In the genomic region with DNA sequence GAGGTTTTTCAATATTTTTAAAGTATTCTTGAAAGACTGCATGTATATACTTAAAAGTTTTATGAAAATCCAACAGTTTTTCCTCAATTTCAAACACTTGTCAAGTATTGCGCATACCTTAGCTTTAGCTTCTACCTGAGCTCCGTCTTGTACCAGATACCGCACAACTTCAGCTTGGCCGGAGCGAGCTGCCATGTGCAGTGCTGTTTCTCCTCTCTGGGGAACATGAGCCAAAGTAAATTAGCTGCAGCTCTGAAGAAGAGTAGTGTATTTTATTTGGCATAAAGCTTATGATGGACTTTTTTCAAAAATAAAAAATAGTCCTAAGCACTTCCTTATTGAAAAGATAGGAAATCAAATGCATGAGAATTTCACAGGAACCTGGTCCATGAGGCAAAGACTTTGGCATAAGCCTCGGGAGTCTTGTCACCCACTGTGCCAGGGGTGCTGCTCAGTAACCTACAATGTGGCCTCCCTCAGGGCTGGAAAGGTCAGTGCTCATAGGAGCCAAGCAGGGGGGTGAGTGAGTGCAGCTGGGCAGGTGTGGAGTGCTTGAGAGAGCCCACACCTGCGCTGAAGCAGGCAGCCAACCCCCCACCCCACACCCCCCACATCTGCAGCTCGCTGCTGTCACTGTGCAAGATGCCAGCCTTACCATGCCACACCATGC, we compare ENCODE assay signal across 17 cellular contexts.
DNase-seq lines count a peak whose midpoint lies in the region; ATAC-seq and TF ChIP-seq lines count a peak whose summit lies in the region.
"Had no signal": no experiment of that assay in that cellular context is flagged by ENCODE, and none has a peak within 500 bp of the region (broad histone marks: within the 10 kb centered on the region; RNA-seq: fewer than 3 reads in every experiment).

No MANE protein-coding gene starts in this region.

- H3K4me3 Mint-ChIP-seq in osteocyte (ENCODE audit: unreplicated experiment): no peak overlapping the region
- no peak overlapping the region for H3K4me3 Mint-ChIP-seq in CD4-positive, alpha-beta T cell
- H3K4me3 Mint-ChIP-seq: CD8-positive, alpha-beta memory T cell; IgD-negative memory B cell had no signal

- ATAC-seq in heart right ventricle: peak in 5 of 8 donors; percentile 33 to 65 (median 57)
- no peak for ATAC-seq in CD4-positive, alpha-beta T cell (ENCODE audit: poor library complexity)

- POLR2A ChIA-PET in CD4-positive, alpha-beta T cell (lab: Charles Lee): no interaction called here

- H3K27me3 Mint-ChIP-seq in osteocyte (ENCODE audit: unreplicated experiment): no peaks in the 10 kb centered on the region
- H3K27me3 Mint-ChIP-seq in CD4-positive, alpha-beta T cell: no peaks in the 10 kb centered on the region
- H3K27me3 Mint-ChIP-seq: IgD-negative memory B cell had no signal

- no peaks in the 10 kb centered on the region for H3K9me3 ChIP-seq in heart right ventricle
- no peaks in the 10 kb centered on the region for H3K9me3 ChIP-seq in CD4-positive, alpha-beta T cell (ENCODE audit: control insufficient read depth, low read length)
- H3K9me3 ChIP-seq: BLaER1 had no signal

- peaks cover 0 to 68% (median 11%) of the 10 kb centered on the region in 9 donors for H3K36me3 ChIP-seq in heart right ventricle
- H3K36me3 ChIP-seq: BLaER1 had no signal

- peak overlapping the region; percentile 23 for H3K27ac Mint-ChIP-seq in osteocyte (ENCODE audit: unreplicated experiment)
- H3K27ac Mint-ChIP-seq in CD4-positive, alpha-beta T cell: no peak overlapping the region
- H3K27ac Mint-ChIP-seq: CD8-positive, alpha-beta memory T cell; IgD-negative memory B cell had no signal

- H3K36me3 Mint-ChIP-seq in osteocyte (ENCODE audit: unreplicated experiment): no peaks in the 10 kb centered on the region
- peaks cover 83% of the 10 kb centered on the region for H3K36me3 Mint-ChIP-seq in CD4-positive, alpha-beta T cell (ENCODE audit: low read depth)

- H3K4me1 ChIP-seq in heart right ventricle: peaks cover 0 to 12% (median 0%) of the 10 kb centered on the region in 9 donors
- H3K4me1 ChIP-seq: BLaER1 had no signal

- no peak overlapping the region for H3K27ac ChIP-seq in heart right ventricle
- no peak overlapping the region for H3K27ac ChIP-seq in CD4-positive, alpha-beta T cell (ENCODE audit: low read depth, low read length)
- H3K27ac ChIP-seq: BLaER1, RWPE1 had no signal

- 67 to 73% methylated on average over 8 of the region's 8 CpGs for WGBS in heart right ventricle, 2 donors

- peaks cover 7% of the 10 kb centered on the region for H3K4me1 Mint-ChIP-seq in osteocyte (ENCODE audit: unreplicated experiment)
- no peaks in the 10 kb centered on the region for H3K4me1 Mint-ChIP-seq in CD4-positive, alpha-beta T cell (ENCODE audit: low read depth)
- H3K4me1 Mint-ChIP-seq: CD8-positive, alpha-beta memory T cell had no signal

- intact Hi-C loops in heart right ventricle (cut with DNase I): loop anchor here in 8 of 10 donors (5.0 to 10.0 kb wide), 6 partner anchors 83 to 235 kb away; no protein-coding TSS in a partner anchor
- intact Hi-C loops in CD4-positive, alpha-beta T cell (cut with DNase I, micrococcal nuclease): loop anchor here in 1 of 2 experiments (5.0 to 10.0 kb wide), 2 partner anchors 235 to 447 kb away; no protein-coding TSS in a partner anchor

- H3K27me3 ChIP-seq in heart right ventricle: no peaks in the 10 kb centered on the region
- H3K27me3 ChIP-seq in CD4-positive, alpha-beta T cell (ENCODE audit: control insufficient read depth, insufficient read depth, low read length): no peaks in the 10 kb centered on the region
- H3K27me3 ChIP-seq: BLaER1 had no signal

- peak; percentile 9 for DNase-seq in NCI-H2029 (lab: John Stamatoyannopoulos, UW)
- DNase-seq in NCI-H2029 treated with DMSO at 0.1 percent for 48 hours (lab: John Stamatoyannopoulos, UW): no peak
- peak; percentile 1 for DNase-seq in NCI-H69 (lab: John Stamatoyannopoulos, UW)
- no peak for DNase-seq in heart right ventricle
- no peak for DNase-seq in osteocyte (ENCODE audit: extremely low spot score, unreplicated experiment)
- no peak for DNase-seq in GM10266 (ENCODE audit: extremely low spot score)
- DNase-seq in activated CD4-positive, alpha-beta T cell treated with anti-CD3 and anti-CD28 coated beads, Interleukin-2, amount 50 U/mL, for 1 hour: no peak
- no peak for DNase-seq in CD4-positive, alpha-beta T cell
- DNase-seq: CD8-positive, alpha-beta memory T cell; DND-41; GDM1; HCEC 1CT; NCI-H2081 treated with DMSO at 0.1 percent for 48 hours; NCI-H226 had no signal

- H3K4me3 ChIP-seq in heart right ventricle: no peak overlapping the region
- H3K4me3 ChIP-seq: BLaER1 had no signal

- TF ChIP-seq CTCF in heart right ventricle (IDR thresholded peaks at IDR 0.05) (no peak), osteocyte (IDR thresholded peaks at IDR 0.05) (no peak), GM10266 (IDR thresholded peaks at IDR 0.05; ENCODE audit: control insufficient read depth, insufficient read depth, low read depth, missing control alignments) (no peak)
- TF ChIP-seq CTCF in CD4-positive, alpha-beta T cell (IDR thresholded peaks at IDR 0.05): no peak

- CTCF ChIA-PET in CD4-positive, alpha-beta T cell (lab: Charles Lee): no interaction called here

- no peaks in the 10 kb centered on the region for H3K9me3 Mint-ChIP-seq in osteocyte (ENCODE audit: unreplicated experiment)
- no peaks in the 10 kb centered on the region for H3K9me3 Mint-ChIP-seq in CD4-positive, alpha-beta T cell
- H3K9me3 Mint-ChIP-seq: CD8-positive, alpha-beta memory T cell; IgD-negative memory B cell had no signal

Comparison
In these comparisons a context has a peak if more than half of its experiments do, and no peak if none do; other contexts are left out.
1. DNase-seq: peak in NCI-H2029 (single experiment) and NCI-H69 (single experiment); none in NCI-H2029 treated with DMSO at 0.1 percent for 48 hours (single experiment), heart right ventricle (0 of 2), osteocyte (single experiment), GM10266 (single experiment), activated CD4-positive, alpha-beta T cell treated with anti-CD3 and anti-CD28 coated beads, Interleukin-2, amount 50 U/mL, for 1 hour (single experiment) and CD4-positive, alpha-beta T cell (0 of 10).